In genomic region chr10:24168258-24169170, GRCh38 we compare ENCODE assay signal across 28 cellular contexts. TPM values are rescaled to one million over a fixed set of nuclear protein-coding genes. Genes with fewer than 3 reads are reported as not detected.
DNase-seq lines count a peak whose midpoint lies in the region; ATAC-seq and TF ChIP-seq lines count a peak whose summit lies in the region.
"Had no signal": no experiment of that assay in that cellular context is flagged by ENCODE, and none has a peak within 500 bp of the region (broad histone marks: within the 10 kb centered on the region; RNA-seq: fewer than 3 reads in every experiment).

No MANE protein-coding gene starts in this region.

- ATAC-seq in Right ventricle myocardium superior (ENCODE audit: poor library complexity) (peak; percentile 87), left lobe of liver (peak; percentile 54), HG02571 (IDR thresholded peaks at IDR 0.05; ENCODE audit: unreplicated experiment) (no peak)
- ATAC-seq: activated T-cell treated with anti-CD3 and anti-CD28 coated beads, Interleukin-2, amount 50 U/mL, for 4 hours; CD8-positive, alpha-beta T cell; effector memory CD8-positive, alpha-beta T cell; naive thymus-derived CD8-positive, alpha-beta T cell; T-helper 17 cell had no signal

- no peaks in the 10 kb centered on the region for H3K36me3 ChIP-seq in thyroid gland
- H3K36me3 ChIP-seq: spleen had no signal

- H3K9me3 ChIP-seq in thyroid gland: no peaks in the 10 kb centered on the region

- intact Hi-C loops in Right ventricle myocardium superior (cut with DNase I) (no loop called here), cardiac septum (cut with DNase I) (no loop called here), thyroid gland (cut with DNase I) (no loop called here)

- TF ChIP-seq CTCF in choroid plexus epithelial cell (conservative IDR thresholded peaks at IDR 0.05; ENCODE audit: low read depth, low read length): no peak
- no peak for TF ChIP-seq CTCF in thyroid gland (IDR thresholded peaks at IDR 0.05)

- peaks cover 29 to 39% of the 10 kb centered on the region in 2 donors for H3K4me1 ChIP-seq in thyroid gland

- in situ Hi-C loops in ACHN (cut with HindIII; ENCODE audit: low pct_ligation_motif_present, low pct_unique_long_range_greater_than_20kb, low sequenced_read_pairs): no loop called here

- DNase-seq in Right ventricle myocardium superior: no peak
- no peak for DNase-seq in cardiac septum (ENCODE audit: low spot score)
- peak; percentile 30 for DNase-seq in choroid plexus epithelial cell (ENCODE audit: low read depth)
- no peak for DNase-seq in left lobe of liver (ENCODE audit: low spot score)
- peak; percentile 78 to 79 for DNase-seq in thyroid gland
- no peak for DNase-seq in ACHN
- no peak for DNase-seq in NCI-H69 (lab: John Stamatoyannopoulos, UW)
- DNase-seq: activated CD4-positive, alpha-beta T cell treated with anti-CD3 and anti-CD28 coated beads for 4 hours; activated naive CD4-positive, alpha-beta T cell; activated T-cell treated with anti-CD3 and anti-CD28 coated beads, Interleukin-2, amount 50 U/mL, for 4 hours; CD8-positive, alpha-beta T cell; DMS53; effector memory CD8-positive, alpha-beta T cell; erythroblast; foreskin fibroblast; GDM1; midbrain; naive thymus-derived CD8-positive, alpha-beta T cell; NCI-H1105; NCI-H2081; NCI-H226; NCI-H748 treated with DMSO at 0.1 percent for 48 hours; RPMI8226; spleen; T-helper 17 cell had no signal

- peak overlapping the region; percentile 68 to 80 (median 69) for H3K27ac ChIP-seq in thyroid gland
- H3K27ac ChIP-seq: coronary artery, SK-N-MC, spleen had no signal

- H3K27me3 ChIP-seq in thyroid gland: no peaks in the 10 kb centered on the region
- H3K27me3 ChIP-seq: spleen had no signal

- H3K4me3 ChIP-seq in choroid plexus epithelial cell (ENCODE audit: low read depth, low read length) (no peak overlapping the region), thyroid gland (replicated peaks in 1 of 3) (no peak overlapping the region)
- H3K4me3 ChIP-seq: coronary artery, SK-N-MC, spleen had no signal

- WGBS in thyroid gland, 2 donors: 5 to 7% methylated on average over 5 of the region's 5 CpGs

- TF ChIP-seq POLR2A in thyroid gland (IDR thresholded peaks at IDR 0.05): peak in 1 of 2 donors; percentile 16

RNA-seq across cellular contexts. Expression of gene KIAA1217, which starts 40.4 kb away (rescaled TPM):
- total RNA-seq in Right ventricle myocardium superior (38.2 TPM), cardiac septum (24.0 TPM), left lobe of liver (26.7 TPM), thyroid gland (100 to 1,000 TPM in 1 of 4 donors, 10 to 100 TPM in 3; 67.3 to 104 (median 89.8) TPM)
- total RNA-seq: naive thymus-derived CD8-positive, alpha-beta T cell had no signal

Comparison
In these comparisons a context has a peak if more than half of its experiments do, and no peak if none do; other contexts are left out.
1. DNase-seq: peak in choroid plexus epithelial cell (single experiment) and thyroid gland (2 of 2); none in Right ventricle myocardium superior (single experiment), cardiac septum (single experiment), left lobe of liver (single experiment), ACHN (single experiment) and NCI-H69 (single experiment).